1 cellular context compared by ENCODE assay signal in genomic region chr1:156693858-156694562, GRCh38.
TF ChIP-seq lines count a peak whose summit lies in the region.

No MANE protein-coding gene starts in this region.

TF ChIP-seq in K562, 482 proteins besides CTCF, POLR2A, EP300 and RAD21 (continued from another document):
- TF ChIP-seq KLF6 (CRISPR knock-in tag; IDR thresholded peaks at IDR 0.05; ENCODE audit: borderline replicate concordance) (peak; percentile 82), ZNF384 (IDR thresholded peaks at IDR 0.05; ENCODE audit: low read depth, low read length) (no peak), MYBL2 (IDR thresholded peaks at IDR 0.05; ENCODE audit: low read depth) (no peak), MYBL2 (CRISPR knock-in tag; IDR thresholded peaks at IDR 0.05; ENCODE audit: borderline replicate concordance) (no peak), ZNF282 (CRISPR knock-in tag; IDR thresholded peaks at IDR 0.05) (no peak), KDM4B (IDR thresholded peaks at IDR 0.05; ENCODE audit: borderline replicate concordance in 2 of 2, low read depth in 1 of 2) (no peak), ZNF766 (CRISPR knock-in tag; conservative IDR thresholded peaks at IDR 0.05) (peak; percentile 72; the same call in 1 of the 2 replicates), SMAD3 (CRISPR knock-in tag; conservative IDR thresholded peaks at IDR 0.05) (no peak), HMGN3 (IDR thresholded peaks at IDR 0.05; ENCODE audit: borderline replicate concordance, extremely low read depth, insufficient read length, low read depth, low read length) (no peak), ZNF518B (CRISPR knock-in tag; IDR thresholded peaks at IDR 0.05) (no peak), POU5F1 (IDR thresholded peaks at IDR 0.05; ENCODE audit: borderline replicate concordance, low read depth, low read length, partially characterized antibody) (no peak), ZNF239 (CRISPR knock-in tag; IDR thresholded peaks at IDR 0.05) (peak; percentile 59; the same call in 1 of the 2 replicates), IFI16 (CRISPR knock-in tag; IDR thresholded peaks at IDR 0.05) (peak; percentile 42; the same call in 1 of the 2 replicates), SAFB2 (IDR thresholded peaks at IDR 0.05; ENCODE audit: borderline replicate concordance, low read depth, low read length, severe bottlenecking) (no peak), RBM34 (IDR thresholded peaks at IDR 0.05; ENCODE audit: borderline replicate concordance, insufficient read depth, low read length) (no peak), FIP1L1 (IDR thresholded peaks at IDR 0.05; ENCODE audit: low read depth, low read length, poor library complexity, severe bottlenecking) (no peak), SRSF1 (IDR thresholded peaks at IDR 0.05; ENCODE audit: low read depth, low read length) (no peak), MBD2 (IDR thresholded peaks at IDR 0.05; ENCODE audit: borderline replicate concordance, low read depth) (no peak), ZBTB8A (IDR thresholded peaks at IDR 0.05; ENCODE audit: partially characterized antibody) (no peak), ZZZ3 (IDR thresholded peaks at IDR 0.05) (no peak), CUX1 (CRISPR knock-in tag; IDR thresholded peaks at IDR 0.05) (0 out of 2 replicates have a peak, but pooled peaks have one; percentile 31), CGGBP1 (CRISPR knock-in tag; IDR thresholded peaks at IDR 0.05) (no peak), SMARCA4 (IDR thresholded peaks at IDR 0.05) (0 out of 2 replicates have a peak, but pooled peaks have one; percentile 57), EHMT2 (IDR thresholded peaks at IDR 0.05) (no peak), BRD4 (IDR thresholded peaks at IDR 0.05) (no peak), ZNF143 (CRISPR knock-in tag; IDR thresholded peaks at IDR 0.05) (no peak), ZNF830 (CRISPR knock-in tag; IDR thresholded peaks at IDR 0.05) (no peak), STAG1 (CRISPR knock-in tag; IDR thresholded peaks at IDR 0.05; ENCODE audit: borderline replicate concordance) (no peak), KAT2B (IDR thresholded peaks at IDR 0.05; ENCODE audit: low read depth, low read length) (no peak), MCM5 (IDR thresholded peaks at IDR 0.05; ENCODE audit: low read depth) (no peak), TBL1XR1 (IDR thresholded peaks at IDR 0.05; ENCODE audit: low read length in 2 of 2) (no peak), COPS2 (conservative IDR thresholded peaks at IDR 0.05) (no peak), ZNF324 (CRISPR knock-in tag; IDR thresholded peaks at IDR 0.05) (no peak), PHB (CRISPR knock-in tag; IDR thresholded peaks at IDR 0.05) (no peak), ZBTB7A (IDR thresholded peaks at IDR 0.05; ENCODE audit: borderline replicate concordance, control insufficient read depth, low read depth, low read length) (peak; percentile 83; the same call in 1 of the 2 replicates)
- TF ChIP-seq, protein P1, sequence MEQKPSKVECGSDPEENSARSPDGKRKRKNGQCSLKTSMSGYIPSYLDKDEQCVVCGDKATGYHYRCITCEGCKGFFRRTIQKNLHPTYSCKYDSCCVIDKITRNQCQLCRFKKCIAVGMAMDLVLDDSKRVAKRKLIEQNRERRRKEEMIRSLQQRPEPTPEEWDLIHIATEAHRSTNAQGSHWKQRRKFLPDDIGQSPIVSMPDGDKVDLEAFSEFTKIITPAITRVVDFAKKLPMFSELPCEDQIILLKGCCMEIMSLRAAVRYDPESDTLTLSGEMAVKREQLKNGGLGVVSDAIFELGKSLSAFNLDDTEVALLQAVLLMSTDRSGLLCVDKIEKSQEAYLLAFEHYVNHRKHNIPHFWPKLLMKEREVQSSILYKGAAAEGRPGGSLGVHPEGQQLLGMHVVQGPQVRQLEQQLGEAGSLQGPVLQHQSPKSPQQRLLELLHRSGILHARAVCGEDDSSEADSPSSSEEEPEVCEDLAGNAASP (IDR thresholded peaks at IDR 0.05): no peak
- TF ChIP-seq, protein P2, sequence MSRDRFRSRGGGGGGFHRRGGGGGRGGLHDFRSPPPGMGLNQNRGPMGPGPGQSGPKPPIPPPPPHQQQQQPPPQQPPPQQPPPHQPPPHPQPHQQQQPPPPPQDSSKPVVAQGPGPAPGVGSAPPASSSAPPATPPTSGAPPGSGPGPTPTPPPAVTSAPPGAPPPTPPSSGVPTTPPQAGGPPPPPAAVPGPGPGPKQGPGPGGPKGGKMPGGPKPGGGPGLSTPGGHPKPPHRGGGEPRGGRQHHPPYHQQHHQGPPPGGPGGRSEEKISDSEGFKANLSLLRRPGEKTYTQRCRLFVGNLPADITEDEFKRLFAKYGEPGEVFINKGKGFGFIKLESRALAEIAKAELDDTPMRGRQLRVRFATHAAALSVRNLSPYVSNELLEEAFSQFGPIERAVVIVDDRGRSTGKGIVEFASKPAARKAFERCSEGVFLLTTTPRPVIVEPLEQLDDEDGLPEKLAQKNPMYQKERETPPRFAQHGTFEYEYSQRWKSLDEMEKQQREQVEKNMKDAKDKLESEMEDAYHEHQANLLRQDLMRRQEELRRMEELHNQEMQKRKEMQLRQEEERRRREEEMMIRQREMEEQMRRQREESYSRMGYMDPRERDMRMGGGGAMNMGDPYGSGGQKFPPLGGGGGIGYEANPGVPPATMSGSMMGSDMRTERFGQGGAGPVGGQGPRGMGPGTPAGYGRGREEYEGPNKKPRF (IDR thresholded peaks at IDR 0.05; ENCODE audit: low read depth, low read length): no peak
- TF ChIP-seq, protein P3, sequence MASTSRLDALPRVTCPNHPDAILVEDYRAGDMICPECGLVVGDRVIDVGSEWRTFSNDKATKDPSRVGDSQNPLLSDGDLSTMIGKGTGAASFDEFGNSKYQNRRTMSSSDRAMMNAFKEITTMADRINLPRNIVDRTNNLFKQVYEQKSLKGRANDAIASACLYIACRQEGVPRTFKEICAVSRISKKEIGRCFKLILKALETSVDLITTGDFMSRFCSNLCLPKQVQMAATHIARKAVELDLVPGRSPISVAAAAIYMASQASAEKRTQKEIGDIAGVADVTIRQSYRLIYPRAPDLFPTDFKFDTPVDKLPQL (IDR thresholded peaks at IDR 0.05; ENCODE audit: extremely low read depth, insufficient read length): no peak
- TF ChIP-seq, protein P4, sequence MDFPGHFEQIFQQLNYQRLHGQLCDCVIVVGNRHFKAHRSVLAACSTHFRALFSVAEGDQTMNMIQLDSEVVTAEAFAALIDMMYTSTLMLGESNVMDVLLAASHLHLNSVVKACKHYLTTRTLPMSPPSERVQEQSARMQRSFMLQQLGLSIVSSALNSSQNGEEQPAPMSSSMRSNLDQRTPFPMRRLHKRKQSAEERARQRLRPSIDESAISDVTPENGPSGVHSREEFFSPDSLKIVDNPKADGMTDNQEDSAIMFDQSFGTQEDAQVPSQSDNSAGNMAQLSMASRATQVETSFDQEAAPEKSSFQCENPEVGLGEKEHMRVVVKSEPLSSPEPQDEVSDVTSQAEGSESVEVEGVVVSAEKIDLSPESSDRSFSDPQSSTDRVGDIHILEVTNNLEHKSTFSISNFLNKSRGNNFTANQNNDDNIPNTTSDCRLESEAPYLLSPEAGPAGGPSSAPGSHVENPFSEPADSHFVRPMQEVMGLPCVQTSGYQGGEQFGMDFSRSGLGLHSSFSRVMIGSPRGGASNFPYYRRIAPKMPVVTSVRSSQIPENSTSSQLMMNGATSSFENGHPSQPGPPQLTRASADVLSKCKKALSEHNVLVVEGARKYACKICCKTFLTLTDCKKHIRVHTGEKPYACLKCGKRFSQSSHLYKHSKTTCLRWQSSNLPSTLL (IDR thresholded peaks at IDR 0.05): no peak
